1 cellular context compared by ENCODE assay signal in genomic region chr19:5115351-5115750, GRCh38.
TF ChIP-seq lines count a peak whose summit lies in the region.

No MANE protein-coding gene starts in this region.

TF ChIP-seq in GM23338, 12 proteins besides CTCF, POLR2A, EP300 and RAD21 (continued from another document):
- TF ChIP-seq ZNF462 (CRISPR knock-in tag; IDR thresholded peaks at IDR 0.05) (no peak), ZNF331 (CRISPR knock-in tag; IDR thresholded peaks at IDR 0.05; ENCODE audit: low read depth) (no peak), EZH2 (IDR thresholded peaks at IDR 0.05; ENCODE audit: low read depth, unreplicated experiment) (no peak), ETS1 (IDR thresholded peaks at IDR 0.05) (no peak), NANOG (IDR thresholded peaks at IDR 0.05; ENCODE audit: borderline replicate concordance) (no peak), JUNB (IDR thresholded peaks at IDR 0.05; ENCODE audit: unreplicated experiment) (no peak)
